In genomic region chr17:30433514-30433913, GRCh38 we compare ENCODE assay signal across 9 cellular contexts. TPM values are rescaled to one million over a fixed set of nuclear protein-coding genes. Genes with fewer than 3 reads are reported as not detected.
DNase-seq lines count a peak whose midpoint lies in the region; ATAC-seq, FAIRE-seq and TF ChIP-seq lines count a peak whose summit lies in the region.
"Had no signal": no experiment of that assay in that cellular context is flagged by ENCODE, and none has a peak within 500 bp of the region (broad histone marks: within the 10 kb centered on the region; RNA-seq: fewer than 3 reads in every experiment).

No MANE protein-coding gene starts in this region.

- intact Hi-C loops in gastrocnemius medialis (cut with DNase I; ENCODE audit: low total_unique reads), result no loop called here

- in situ Hi-C loops in gastrocnemius medialis (cut with MboI; ENCODE audit: low sequenced_read_pairs in 4 of 4), result no loop called here

- H2BK120ac ChIP-seq in mesendoderm (ENCODE audit: low read depth, low read length), result no peak overlapping the region

- no peak overlapping the region for H2AK5ac ChIP-seq in mesendoderm (ENCODE audit: low read length)

- H3K56ac ChIP-seq in mesendoderm (ENCODE audit: low read length), result no peak overlapping the region

- no peak overlapping the region for H3K9ac ChIP-seq in mesendoderm (ENCODE audit: low read length)

- no peak for TF ChIP-seq CTCF in gastrocnemius medialis (IDR thresholded peaks at IDR 0.05 in 4 of 5, conservative IDR thresholded peaks at IDR 0.05 in 1 of 5)

- H3K27me3 ChIP-seq in gastrocnemius medialis (no peaks in the 10 kb centered on the region), mesendoderm (ENCODE audit: insufficient read depth, low read length, poor library complexity) (no peaks in the 10 kb centered on the region)

- H3K18ac ChIP-seq in mesendoderm (ENCODE audit: low read length), result no peak overlapping the region

- H3K79me2 ChIP-seq in mesendoderm (ENCODE audit: control insufficient read depth, insufficient read depth, low read length), result no peaks in the 10 kb centered on the region

- no peak overlapping the region for H2BK5ac ChIP-seq in mesendoderm (ENCODE audit: low read length)

- peak overlapping the region in 2 of 4 donors; percentile 2 to 34 for H3K27ac ChIP-seq in gastrocnemius medialis
- H3K27ac ChIP-seq in mesendoderm (ENCODE audit: low read depth, low read length), result no peak overlapping the region

- no peak overlapping the region for H3K23ac ChIP-seq in mesendoderm (ENCODE audit: low read length)

- no peak overlapping the region for H2BK15ac ChIP-seq in mesendoderm (replicated peaks; ENCODE audit: low read depth)

- H3K4me1 ChIP-seq in gastrocnemius medialis, result peaks cover 8 to 20% of the 10 kb centered on the region in 2 donors
- no peaks in the 10 kb centered on the region for H3K4me1 ChIP-seq in mesendoderm (ENCODE audit: control insufficient read depth, low read depth, low read length)

- no peaks in the 10 kb centered on the region for H3K9me3 ChIP-seq in gastrocnemius medialis

- FAIRE-seq in GM12892 (lab: Jason Lieb, UNC), result no peak

- H3K4me3 ChIP-seq in gastrocnemius medialis (no peak overlapping the region), mesendoderm (ENCODE audit: low read length) (no peak overlapping the region)

- H3K36me3 ChIP-seq in gastrocnemius medialis (peaks cover 0 to 20% of the 10 kb centered on the region in 2 donors), mesendoderm (ENCODE audit: control insufficient read depth, insufficient read depth, low read length) (no peaks in the 10 kb centered on the region)

- H3K4ac ChIP-seq in mesendoderm (ENCODE audit: low read depth, low read length), result no peak overlapping the region

- no peaks in the 10 kb centered on the region for H3K79me1 ChIP-seq in mesendoderm (ENCODE audit: low read length)

- TF ChIP-seq POLR2A in gastrocnemius medialis (IDR thresholded peaks at IDR 0.05), result no peak
- no peak for TF ChIP-seq POLR2A in GM12892 (IDR thresholded peaks at IDR 0.05; ENCODE audit: low read depth, low read length)

- WGBS in mesendoderm (ENCODE audit: extremely low coverage, insufficient coverage, low lambda C conversion rate), result no CpG with 5 or more reads among the region's 1 CpG

- ATAC-seq in gastrocnemius medialis (peak; percentile 93 to 95), HG03196 (IDR thresholded peaks at IDR 0.05; ENCODE audit: unreplicated experiment) (no peak), HG02571 (IDR thresholded peaks at IDR 0.05; ENCODE audit: unreplicated experiment) (no peak)

- H4K8ac ChIP-seq in mesendoderm (ENCODE audit: low read depth, low read length), result no peak overlapping the region

- no peak overlapping the region for H4K5ac ChIP-seq in mesendoderm (ENCODE audit: low read length)

- H3K4me2 ChIP-seq in mesendoderm (ENCODE audit: low read length), result no peak overlapping the region

- DNase-seq in GM04504 (ENCODE audit: low read depth), result peak; percentile 69
- peak; percentile 82 for DNase-seq in NCI-H226
- peak; percentile 96 for DNase-seq in dermis blood vessel endothelial cell
- DNase-seq in gastrocnemius medialis, result peak; percentile 23 to 26
- DNase-seq in GM12892 (ENCODE audit: insufficient read length), result no peak
- DNase-seq in mesendoderm, result no peak
- DNase-seq: midbrain had no signal

RNA-seq across cellular contexts. Expression of gene GOSR1, which starts 43.7 kb away (rescaled TPM):
- total RNA-seq in dermis blood vessel endothelial cell (42.1 and 45.4 TPM in 2 replicates), gastrocnemius medialis (10 to 100 TPM; 22.7 to 29.1 (median 25.8) TPM)
- polyA plus RNA-seq in GM12892 (2012; ENCODE audit: missing spikeins), result 30.2 TPM
- 34.3 TPM for polyA plus RNA-seq in mesendoderm (2013, experiment 1 of 2)
- 33.4 TPM for polyA plus RNA-seq in mesendoderm (2013, experiment 2 of 2)

RNA-seq across cellular contexts. Expression of gene CPD, which starts 54.8 kb away (rescaled TPM):
- total RNA-seq in dermis blood vessel endothelial cell (258 and 324 TPM in 2 replicates), gastrocnemius medialis (10 to 100 TPM; 20.8 to 32.4 (median 28.0) TPM)
- polyA plus RNA-seq in GM12892 (2012; ENCODE audit: missing spikeins), result 4.4 TPM
- polyA plus RNA-seq in mesendoderm (2013, experiment 1 of 2), result 17.9 TPM
- 16.7 TPM for polyA plus RNA-seq in mesendoderm (2013, experiment 2 of 2)

Comparison
In these comparisons a context has a peak if more than half of its experiments do, and no peak if none do; other contexts are left out.
1. DNase-seq: peak in GM04504 (single experiment), NCI-H226 (single experiment), dermis blood vessel endothelial cell (single experiment) and gastrocnemius medialis (2 of 2); none in GM12892 (single experiment) and mesendoderm (single experiment).
2. ATAC-seq: peak in gastrocnemius medialis (2 of 2); none in HG03196 (single experiment) and HG02571 (single experiment).